Comparison of ENCODE assay signal across 27 cellular contexts in genomic region chr15:33825453-33825852, GRCh38.
"Had no signal": no experiment of that assay in that cellular context is flagged by ENCODE, and none has a peak within 500 bp of the region (broad histone marks: within the 10 kb centered on the region; RNA-seq: fewer than 3 reads in every experiment).

No MANE protein-coding gene starts in this region.

- H3K9me3 ChIP-seq: suprapubic skin, testis, thoracic aorta, thyroid gland, transverse colon, upper lobe of right lung, uterus, vagina had no signal

- H3K4me1 ChIP-seq: stomach, suprapubic skin, testis, thyroid gland, tibial artery, transverse colon, upper lobe of left lung, upper lobe of right lung, uterus, vagina had no signal

- H3K27me3 Mint-ChIP-seq: type B pancreatic cell had no signal

- H3K36me3 Mint-ChIP-seq: stimulated activated effector memory CD8-positive, alpha-beta T cell treated with anti-CD3 and anti-CD28 coated beads, Interleukin-12 subunit alpha, Interleukin-12 subunit beta, amount 100 ng/mL, for 72 hours; stimulated activated memory B cell treated with anti-CD40 and anti-IgM and Interleukin-4, amounts not matched to agents 10 μg/mL and 1 μg/mL and 100 μg/mL, for 72 hours; stimulated activated naive B cell treated with anti-CD40 and anti-IgM and Interleukin-4, amounts not matched to agents 10 μg/mL and 1 μg/mL and 100 μg/mL, for 72 hours; type B pancreatic cell had no signal

- H3K27ac Mint-ChIP-seq: stimulated activated effector memory CD8-positive, alpha-beta T cell treated with anti-CD3 and anti-CD28 coated beads, Interleukin-12 subunit alpha, Interleukin-12 subunit beta, amount 100 ng/mL, for 72 hours; stimulated activated memory B cell treated with anti-CD40 and anti-IgM and Interleukin-4, amounts not matched to agents 10 μg/mL and 1 μg/mL and 100 μg/mL, for 72 hours; stimulated activated naive B cell treated with anti-CD40 and anti-IgM and Interleukin-4, amounts not matched to agents 10 μg/mL and 1 μg/mL and 100 μg/mL, for 72 hours; stimulated activated naive CD8-positive, alpha-beta T cell treated with anti-CD3 and anti-CD28 coated beads, Interleukin-15, amount 100 ng/mL, for 72 hours; stimulated activated naive CD8-positive, alpha-beta T cell treated with anti-CD3 and anti-CD28 coated beads, Interleukin-15, Interleukin-2, amounts not matched to agents 100 ng/mL and 50 ng/mL, for 24 hours; type B pancreatic cell had no signal

- ATAC-seq: stimulated activated effector memory CD8-positive, alpha-beta T cell treated with anti-CD3 and anti-CD28 coated beads, Interleukin-12 subunit alpha, Interleukin-12 subunit beta, amount 100 ng/mL, for 72 hours; stimulated activated memory B cell treated with anti-CD40 and anti-IgM and Interleukin-4, amounts not matched to agents 10 μg/mL and 1 μg/mL and 100 μg/mL, for 72 hours; stimulated activated naive B cell treated with anti-CD40 and anti-IgM and Interleukin-4, amounts not matched to agents 10 μg/mL and 1 μg/mL and 100 μg/mL, for 72 hours; stimulated activated naive CD8-positive, alpha-beta T cell treated with anti-CD3 and anti-CD28 coated beads, Interleukin-15, amount 100 ng/mL, for 72 hours; stimulated activated naive CD8-positive, alpha-beta T cell treated with anti-CD3 and anti-CD28 coated beads, Interleukin-15, Interleukin-2, amounts not matched to agents 100 U/mL and 50 U/mL, for 24 hours; upper lobe of right lung had no signal

- H3K9me3 Mint-ChIP-seq: stimulated activated effector memory CD8-positive, alpha-beta T cell treated with anti-CD3 and anti-CD28 coated beads, Interleukin-12 subunit alpha, Interleukin-12 subunit beta, amount 100 ng/mL, for 72 hours; stimulated activated memory B cell treated with anti-CD40 and anti-IgM and Interleukin-4, amounts not matched to agents 10 μg/mL and 1 μg/mL and 100 μg/mL, for 72 hours; stimulated activated naive B cell treated with anti-CD40 and anti-IgM and Interleukin-4, amounts not matched to agents 10 μg/mL and 1 μg/mL and 100 μg/mL, for 72 hours; stimulated activated naive CD8-positive, alpha-beta T cell treated with anti-CD3 and anti-CD28 coated beads, Interleukin-15, amount 100 ng/mL, for 72 hours; stimulated activated naive CD8-positive, alpha-beta T cell treated with anti-CD3 and anti-CD28 coated beads, Interleukin-15, Interleukin-2, amounts not matched to agents 100 ng/mL and 50 ng/mL, for 24 hours; type B pancreatic cell had no signal

- DNase-seq: stimulated activated CD4-positive, alpha-beta T cell treated with anti-CD3 and anti-CD28 coated beads, Interleukin-2, amount 100 ng/mL, for 48 hours; stimulated activated CD4-positive, alpha-beta T cell treated with anti-CD3 and anti-CD28 coated beads, Interleukin-4, amount 100 ng/mL, for 1 hour; stimulated activated CD4-positive, alpha-beta T cell treated with anti-CD3 and anti-CD28 coated beads, Interleukin-4, amount 100 ng/mL, for 24 hours; stimulated activated CD4-positive, alpha-beta T cell treated with anti-CD3 and anti-CD28 coated beads, Interleukin-4, amount 100 ng/mL, for 4 hours; stimulated activated CD8-positive, alpha-beta memory T cell treated with anti-CD3 and anti-CD28 coated beads, Interleukin-4, amount 100 ng/mL, for 48 hours; stimulated activated naive B cell treated with anti-CD40 and anti-IgM and Interleukin-4, amounts not matched to agents 10 μg/mL and 1 μg/mL and 100 μg/mL, for 72 hours; stimulated activated naive CD4-positive, alpha-beta T cell; stimulated activated naive CD4-positive, alpha-beta T cell treated with Interleukin-2 at 50 U/mL for 16 hours; stimulated activated naive CD8-positive, alpha-beta T cell treated with anti-CD3 and anti-CD28 coated beads, Interleukin-15, amount 100 ng/mL, for 72 hours; stimulated activated naive CD8-positive, alpha-beta T cell treated with anti-CD3 and anti-CD28 coated beads, Interleukin-15, Interleukin-2, amounts not matched to agents 100 U/mL and 50 U/mL, for 24 hours; stomach; substantia nigra; testis; thyroid gland; tibial artery; transverse colon; upper lobe of left lung; upper lobe of right lung; uterus had no signal

- H3K4me3 ChIP-seq: stomach, suprapubic skin, testis, thoracic aorta, thyroid gland, tibial artery, tibial nerve, transverse colon, upper lobe of left lung, upper lobe of right lung, uterus, vagina had no signal

- H3K4me3 Mint-ChIP-seq: stimulated activated effector memory CD8-positive, alpha-beta T cell treated with anti-CD3 and anti-CD28 coated beads, Interleukin-12 subunit alpha, Interleukin-12 subunit beta, amount 100 ng/mL, for 72 hours; stimulated activated memory B cell treated with anti-CD40 and anti-IgM and Interleukin-4, amounts not matched to agents 10 μg/mL and 1 μg/mL and 100 μg/mL, for 72 hours; stimulated activated naive B cell treated with anti-CD40 and anti-IgM and Interleukin-4, amounts not matched to agents 10 μg/mL and 1 μg/mL and 100 μg/mL, for 72 hours; stimulated activated naive CD8-positive, alpha-beta T cell treated with anti-CD3 and anti-CD28 coated beads, Interleukin-15, amount 100 ng/mL, for 72 hours; stimulated activated naive CD8-positive, alpha-beta T cell treated with anti-CD3 and anti-CD28 coated beads, Interleukin-15, Interleukin-2, amounts not matched to agents 100 ng/mL and 50 ng/mL, for 24 hours; type B pancreatic cell had no signal

- H3K27me3 ChIP-seq: stomach, suprapubic skin, testis, thyroid gland, tibial artery, tibial nerve, transverse colon, upper lobe of left lung, upper lobe of right lung, uterus, vagina had no signal

- H3K27ac ChIP-seq: stomach, suprapubic skin, testis, thoracic aorta, thyroid gland, tibial artery, tibial nerve, transverse colon, upper lobe of left lung, upper lobe of right lung, uterus, vagina had no signal

- H3K4me1 Mint-ChIP-seq: stimulated activated effector memory CD8-positive, alpha-beta T cell treated with anti-CD3 and anti-CD28 coated beads, Interleukin-12 subunit alpha, Interleukin-12 subunit beta, amount 100 ng/mL, for 72 hours; stimulated activated memory B cell treated with anti-CD40 and anti-IgM and Interleukin-4, amounts not matched to agents 10 μg/mL and 1 μg/mL and 100 μg/mL, for 72 hours; stimulated activated naive B cell treated with anti-CD40 and anti-IgM and Interleukin-4, amounts not matched to agents 10 μg/mL and 1 μg/mL and 100 μg/mL, for 72 hours; stimulated activated naive CD8-positive, alpha-beta T cell treated with anti-CD3 and anti-CD28 coated beads, Interleukin-15, amount 100 ng/mL, for 72 hours had no signal

- H3K36me3 ChIP-seq: suprapubic skin, thoracic aorta, thyroid gland, tibial nerve, transverse colon, upper lobe of left lung, upper lobe of right lung, uterus, vagina had no signal
